In the genomic region with DNA sequence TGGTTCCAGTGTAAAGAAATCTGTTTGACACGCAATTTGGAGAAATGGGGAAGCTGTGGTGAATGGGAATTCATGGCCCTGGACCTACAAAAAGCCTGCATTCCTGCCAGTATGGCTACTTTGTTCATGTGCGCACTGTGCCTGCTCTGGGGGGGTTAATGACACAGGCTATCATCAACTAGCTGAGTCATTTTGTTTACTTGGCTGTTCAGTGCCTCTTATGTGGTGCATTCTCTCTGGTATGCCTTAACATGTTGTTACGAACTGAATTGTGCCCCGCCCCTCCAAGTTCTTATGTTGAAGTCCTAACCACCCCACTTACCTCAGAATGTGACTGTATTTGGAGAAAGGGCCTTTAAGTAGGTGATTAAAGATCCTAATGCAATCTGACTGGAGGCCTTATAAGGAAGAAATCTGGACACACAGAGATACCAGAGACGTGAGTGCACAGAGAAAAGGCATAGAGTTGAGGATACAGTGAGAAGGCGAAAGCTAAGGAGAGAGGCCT, we compare ENCODE assay signal across 10 cellular contexts. TPM values are rescaled to one million over a fixed set of nuclear protein-coding genes. Genes with fewer than 3 reads are reported as not detected.
DNase-seq lines count a peak whose midpoint lies in the region; ATAC-seq and TF ChIP-seq lines count a peak whose summit lies in the region.
"Had no signal": no experiment of that assay in that cellular context is flagged by ENCODE, and none has a peak within 500 bp of the region (broad histone marks: within the 10 kb centered on the region; RNA-seq: fewer than 3 reads in every experiment).

No MANE protein-coding gene starts in this region.

- H3K4me3 ChIP-seq in fibroblast of lung (replicated peaks in 1 of 4; ENCODE audit: control extremely low read depth in 1 of 4, insufficient read depth in 1 of 4, low read depth in 3 of 4, low read length in 4 of 4), result no peak overlapping the region
- no peak overlapping the region for H3K4me3 ChIP-seq in upper lobe of left lung

- H3K36me3 ChIP-seq in fibroblast of lung (ENCODE audit: control insufficient read depth, insufficient read depth, low read length) (no peaks in the 10 kb centered on the region), upper lobe of left lung (no peaks in the 10 kb centered on the region)

- H2AFZ ChIP-seq in fibroblast of lung (ENCODE audit: low read length), result no peak overlapping the region

- no peaks in the 10 kb centered on the region for H4K20me1 ChIP-seq in fibroblast of lung (ENCODE audit: control insufficient read depth, extremely low read depth, insufficient read depth, low read length)

- TF ChIP-seq CTCF in fibroblast of lung (conservative IDR thresholded peaks at IDR 0.05 in 1 of 2, IDR thresholded peaks at IDR 0.05 in 1 of 2; ENCODE audit: low read depth in 1 of 2, low read length in 2 of 2), result no peak
- TF ChIP-seq CTCF in upper lobe of left lung (IDR thresholded peaks at IDR 0.05), result no peak

- peak in 3 of 4 donors; percentile 26 to 78 (median 33) for TF ChIP-seq EP300 in upper lobe of left lung (IDR thresholded peaks at IDR 0.05)

- H3K4me2 ChIP-seq in fibroblast of lung (ENCODE audit: extremely low read depth, insufficient read depth, low read length), result no peak overlapping the region

- H3K79me2 ChIP-seq in fibroblast of lung (ENCODE audit: control insufficient read depth, insufficient read depth, low read length), result no peaks in the 10 kb centered on the region

- no peaks in the 10 kb centered on the region for H3K9me3 ChIP-seq in fibroblast of lung (ENCODE audit: control insufficient read depth, insufficient read depth, low read depth, low read length)
- H3K9me3 ChIP-seq in upper lobe of left lung, result no peaks in the 10 kb centered on the region

- TF ChIP-seq POLR2A in upper lobe of left lung (IDR thresholded peaks at IDR 0.05), result no peak

- ATAC-seq in upper lobe of left lung (ENCODE audit: low FRiP score in 2 of 2), result peak; percentile 68 to 91
- ATAC-seq in GM19455 (IDR thresholded peaks at IDR 0.05; ENCODE audit: unreplicated experiment), result no peak
- no peak for ATAC-seq in GM18511 (IDR thresholded peaks at IDR 0.05; ENCODE audit: unreplicated experiment)
- ATAC-seq: natural killer cell had no signal

- DNase-seq in NCI-H82 (lab: John Stamatoyannopoulos, UW) (peak; percentile 39), NCI-H82 treated with DMSO at 0.1 percent for 48 hours (lab: John Stamatoyannopoulos, UW; ENCODE audit: unreplicated experiment) (no peak), NCI-H748 (lab: John Stamatoyannopoulos, UW; ENCODE audit: unreplicated experiment) (peak; percentile 61), fibroblast of lung (ENCODE audit: low read depth in 2 of 2) (peak; percentile 77 to 98), upper lobe of left lung (peak in 1 of 2 donors; percentile 86), pons (ENCODE audit: low spot score) (no peak)
- DNase-seq: natural killer cell, SW 1271 had no signal

- H3K27me3 ChIP-seq in fibroblast of lung (ENCODE audit: control insufficient read depth, insufficient read depth, low read length) (no peaks in the 10 kb centered on the region), upper lobe of left lung (no peaks in the 10 kb centered on the region)

- no peak overlapping the region for H3K27ac ChIP-seq in fibroblast of lung (ENCODE audit: insufficient read depth, low read length)
- peak overlapping the region; percentile 23 to 63 (median 39) for H3K27ac ChIP-seq in upper lobe of left lung

- 60 to 65% methylated on average over 6 of the region's 6 CpGs for WGBS in upper lobe of left lung, 2 donors

- H3K9ac ChIP-seq in fibroblast of lung (ENCODE audit: insufficient read depth, low read length), result no peak overlapping the region

- no peaks in the 10 kb centered on the region for H3K4me1 ChIP-seq in fibroblast of lung (ENCODE audit: control insufficient read depth, extremely low read depth, insufficient read depth, low read length)
- H3K4me1 ChIP-seq in upper lobe of left lung, result peaks cover 0 to 4% (median 0%) of the 10 kb centered on the region in 4 donors

RNA-seq across cellular contexts. Expression of gene UBAP1, which starts 20.4 kb away (rescaled TPM):
- total RNA-seq in fibroblast of lung (32.1 and 41.6 TPM in 2 replicates), upper lobe of left lung (10 to 100 TPM; 37.7 to 62.2 (median 48.1) TPM)
- polyA plus RNA-seq in fibroblast of lung, result 57.6 and 58.1 TPM in 2 replicates
- polyA plus RNA-seq in fibroblast of lung (2012), result 37.5 and 38.3 TPM in 2 replicates
- 64.9 and 90.3 TPM in 2 replicates for polyA minus RNA-seq in fibroblast of lung (ENCODE audit: low replicate concordance)

RNA-seq across cellular contexts. Expression of gene DCAF12, which starts 31.9 kb away (rescaled TPM):
- 9.7 and 10.8 TPM in 2 replicates for total RNA-seq in fibroblast of lung
- polyA plus RNA-seq in fibroblast of lung, result 25.4 and 26.3 TPM in 2 replicates
- 10.5 and 12.3 TPM in 2 replicates for polyA plus RNA-seq in fibroblast of lung (2012)
- polyA minus RNA-seq in fibroblast of lung (ENCODE audit: low replicate concordance), result 18.0 and 55.5 TPM in 2 replicates
- total RNA-seq in upper lobe of left lung, result 10 to 100 TPM; 17.8 to 41.0 (median 34.0) TPM

Comparison
In these comparisons a context has a peak if more than half of its experiments do, and no peak if none do; other contexts are left out.
1. DNase-seq: peak in NCI-H82 (single experiment), NCI-H748 (single experiment) and fibroblast of lung (2 of 2); none in NCI-H82 treated with DMSO at 0.1 percent for 48 hours (single experiment) and pons (single experiment).
2. ATAC-seq: peak in upper lobe of left lung (2 of 2); none in GM19455 (single experiment) and GM18511 (single experiment).